Comparison of ENCODE assay signal across 11 cellular contexts in the genomic region with DNA sequence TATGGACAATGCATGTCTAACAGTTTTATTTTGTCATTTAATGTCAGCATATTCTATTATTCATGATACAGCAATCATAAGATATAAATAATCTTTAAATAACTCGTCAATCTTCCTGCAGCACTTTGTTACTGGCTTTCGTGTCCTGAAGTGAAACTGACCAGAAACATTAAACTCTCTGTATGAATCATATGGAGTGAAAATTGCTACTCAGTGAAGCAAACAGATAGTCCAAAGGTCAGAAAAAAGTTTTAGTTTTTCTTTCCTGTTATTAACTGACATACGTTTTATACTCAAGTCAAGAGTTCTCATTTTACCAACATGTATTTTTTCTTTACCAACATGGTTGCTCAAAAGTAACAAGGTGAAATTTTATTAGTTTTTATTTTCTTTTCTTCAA.
DNase-seq lines count a peak whose midpoint lies in the region; ATAC-seq, FAIRE-seq and TF ChIP-seq lines count a peak whose summit lies in the region.
"Had no signal": no experiment of that assay in that cellular context is flagged by ENCODE, and none has a peak within 500 bp of the region (broad histone marks: within the 10 kb centered on the region; RNA-seq: fewer than 3 reads in every experiment).

No MANE protein-coding gene starts in this region.

- H3K9ac ChIP-seq in colonic mucosa (ENCODE audit: low read depth in 2 of 2, low read length in 2 of 2) = no peak overlapping the region

- no peaks in the 10 kb centered on the region for H3K36me3 Mint-ChIP-seq in effector memory CD8-positive, alpha-beta T cell (ENCODE audit: insufficient read depth)
- H3K36me3 Mint-ChIP-seq: CD8-positive, alpha-beta memory T cell had no signal

- no peaks in the 10 kb centered on the region for H3K4me1 Mint-ChIP-seq in effector memory CD8-positive, alpha-beta T cell (ENCODE audit: low read depth in 2 of 2)
- H3K4me1 Mint-ChIP-seq: CD8-positive, alpha-beta memory T cell had no signal

- no peak overlapping the region for H3K4me3 ChIP-seq in colonic mucosa
- H3K4me3 ChIP-seq in ovary = no peak overlapping the region
- H3K4me3 ChIP-seq: SJSA1 had no signal

- no peaks in the 10 kb centered on the region for H3K9me3 Mint-ChIP-seq in effector memory CD8-positive, alpha-beta T cell
- H3K9me3 Mint-ChIP-seq: activated naive CD4-positive, alpha-beta T cell treated with anti-CD3 and anti-CD28 coated beads for 36 hours; CD8-positive, alpha-beta memory T cell had no signal

- H3K27me3 ChIP-seq in colonic mucosa (no peaks in the 10 kb centered on the region), ovary (no peaks in the 10 kb centered on the region)
- H3K27me3 ChIP-seq: SJSA1 had no signal

- peaks cover 4% of the 10 kb centered on the region for H3K4me1 ChIP-seq in colonic mucosa
- H3K4me1 ChIP-seq in ovary (ENCODE audit: insufficient read depth) = no peaks in the 10 kb centered on the region

- H3K27me3 Mint-ChIP-seq in effector memory CD8-positive, alpha-beta T cell = peaks cover 0 to 18% of the 10 kb centered on the region in 2 donors

- H3K4me3 Mint-ChIP-seq in effector memory CD8-positive, alpha-beta T cell = no peak overlapping the region
- H3K4me3 Mint-ChIP-seq: activated naive CD4-positive, alpha-beta T cell treated with anti-CD3 and anti-CD28 coated beads for 36 hours; CD8-positive, alpha-beta memory T cell had no signal

- ATAC-seq in GM21447 (IDR thresholded peaks at IDR 0.05; ENCODE audit: unreplicated experiment) = peak; percentile 87
- ATAC-seq in HG03159 (IDR thresholded peaks at IDR 0.05; ENCODE audit: unreplicated experiment) = peak; percentile 91
- no peak for ATAC-seq in effector memory CD8-positive, alpha-beta T cell (replicated peaks)

- intact Hi-C loops in colonic mucosa (cut with DNase I) (no loop called here), ovary (cut with DNase I) (no loop called here)

- DNase-seq in GM12892 (ENCODE audit: insufficient read length) (peak; percentile 1), colonic mucosa (no peak), ovary (no peak), NAMALWA (ENCODE audit: low spot score) (no peak)
- no peak for DNase-seq in effector memory CD8-positive, alpha-beta T cell
- DNase-seq in activated CD4-positive, alpha-beta T cell treated with anti-CD3 and anti-CD28 coated beads for 1 hour = no peak
- DNase-seq: activated naive CD4-positive, alpha-beta T cell treated with anti-CD3 and anti-CD28 coated beads for 36 hours; CD8-positive, alpha-beta memory T cell had no signal

- TF ChIP-seq CTCF in colonic mucosa (IDR thresholded peaks at IDR 0.05) (no peak), ovary (IDR thresholded peaks at IDR 0.05) (no peak)

- no peak for TF ChIP-seq EP300 in ovary (IDR thresholded peaks at IDR 0.05)

- TF ChIP-seq POLR2A in GM12892 (IDR thresholded peaks at IDR 0.05; ENCODE audit: low read depth, low read length) (no peak), ovary (IDR thresholded peaks at IDR 0.05) (no peak)

- peak overlapping the region; percentile 13 for H3K27ac ChIP-seq in colonic mucosa
- no peak overlapping the region for H3K27ac ChIP-seq in ovary
- H3K27ac ChIP-seq: SJSA1 had no signal

- H3K9me3 ChIP-seq in colonic mucosa (no peaks in the 10 kb centered on the region), ovary (no peaks in the 10 kb centered on the region)
- H3K9me3 ChIP-seq: SJSA1 had no signal

- no peaks in the 10 kb centered on the region for H3K36me3 ChIP-seq in colonic mucosa
- H3K36me3 ChIP-seq in ovary = no peaks in the 10 kb centered on the region
- H3K36me3 ChIP-seq: SJSA1 had no signal

- H3K27ac Mint-ChIP-seq in effector memory CD8-positive, alpha-beta T cell = no peak overlapping the region
- H3K27ac Mint-ChIP-seq: activated naive CD4-positive, alpha-beta T cell treated with anti-CD3 and anti-CD28 coated beads for 36 hours had no signal

- WGBS in ovary, 3 donors = 75 to 77% (median 77%) methylated on average over 3 of the region's 3 CpGs

- FAIRE-seq in GM12892 (lab: Jason Lieb, UNC) = no peak
